In genomic region chr1:39788758-39789570, GRCh38 we compare ENCODE assay signal across 8 cellular contexts. TPM values are rescaled to one million over a fixed set of nuclear protein-coding genes. Genes with fewer than 3 reads are reported as not detected.
DNase-seq lines count a peak whose midpoint lies in the region; ATAC-seq and TF ChIP-seq lines count a peak whose summit lies in the region.

TSS of gene BMP8B (minus strand) at chr1:39788865. CDS start at chr1:39788485, 380 bp downstream.

- no peaks in the 10 kb centered on the region for H3K27me3 ChIP-seq in GM06990 (replicated peaks; ENCODE audit: control insufficient read depth, insufficient read depth, low read length)
- H3K27me3 ChIP-seq in endocrine pancreas (ENCODE audit: control insufficient read depth, insufficient read depth, low read length): no peaks in the 10 kb centered on the region
- no peaks in the 10 kb centered on the region for H3K27me3 ChIP-seq in mucosa of rectum (ENCODE audit: control insufficient read depth in 2 of 2, insufficient read depth in 2 of 2, low read length in 2 of 2)

- no peak for TF ChIP-seq CTCF in GM06990 (IDR thresholded peaks at IDR 0.05; ENCODE audit: insufficient read depth, low read length, poor library complexity, severe bottlenecking)

- DNase-seq in GM06990 (ENCODE audit: extremely low read depth, insufficient read length) (peak; percentile 82), NCI-H345 (lab: John Stamatoyannopoulos, UW) (peak; percentile 79)
- DNase-seq in activated CD4-positive, alpha-beta T cell treated with anti-CD3 and anti-CD28 coated beads, Interleukin-2, amount 10 ng/mL, durations not matched to agents 7 days and 5 days: peak; percentile 28

- H3K4me3 ChIP-seq in GM06990 (replicated peaks; ENCODE audit: low read depth, low read length) (peak within 1 kb of the TSS; percentile 60), endocrine pancreas (ENCODE audit: control insufficient read depth, insufficient read depth, low read length) (no peak within 1 kb of the TSS), mucosa of rectum (ENCODE audit: low read length in 2 of 2) (peak within 1 kb of the TSS; percentile 53 to 66)

- H3K27ac ChIP-seq in mucosa of rectum (ENCODE audit: low read depth in 2 of 2, low read length in 2 of 2): peak within 1 kb of the TSS; percentile 51 to 52

- H3K9ac ChIP-seq in endocrine pancreas (ENCODE audit: control insufficient read depth, insufficient read depth, low read length): peak within 1 kb of the TSS; percentile 26
- peak within 1 kb of the TSS; percentile 41 to 70 for H3K9ac ChIP-seq in mucosa of rectum (ENCODE audit: low read depth in 1 of 2, low read length in 2 of 2)

- POLR2A ChIA-PET in activated CD4-positive, alpha-beta T cell treated with anti-CD3 and anti-CD28 coated beads, Interleukin-2, amount 10 ng/mL, durations not matched to agents 7 days and 5 days (lab: Charles Lee): no interaction called here

- H3K4me3 Mint-ChIP-seq in activated CD4-positive, alpha-beta T cell treated with anti-CD3 and anti-CD28 coated beads, Interleukin-2, amount 10 ng/mL, durations not matched to agents 7 days and 5 days: peak within 1 kb of the TSS; percentile 62
- peak within 1 kb of the TSS; percentile 75 for H3K4me3 Mint-ChIP-seq in stimulated activated naive CD8-positive, alpha-beta T cell treated with anti-CD3 and anti-CD28 coated beads, Interleukin-15, Interleukin-2, amounts not matched to agents 100 ng/mL and 50 ng/mL, for 24 hours

- H3K9me3 ChIP-seq in endocrine pancreas (ENCODE audit: control insufficient read depth, low read length) (no peaks in the 10 kb centered on the region), mucosa of rectum (ENCODE audit: control insufficient read depth in 2 of 2, low read length in 2 of 2) (no peaks in the 10 kb centered on the region)

- H3K9me3 Mint-ChIP-seq in activated CD4-positive, alpha-beta T cell treated with anti-CD3 and anti-CD28 coated beads, Interleukin-2, amount 10 ng/mL, durations not matched to agents 7 days and 5 days: no peaks in the 10 kb centered on the region
- H3K9me3 Mint-ChIP-seq in stimulated activated naive CD8-positive, alpha-beta T cell treated with anti-CD3 and anti-CD28 coated beads, Interleukin-15, Interleukin-2, amounts not matched to agents 100 ng/mL and 50 ng/mL, for 24 hours: no peaks in the 10 kb centered on the region

- peak; percentile 74 for ATAC-seq in HG02798 (IDR thresholded peaks at IDR 0.05; ENCODE audit: poor library complexity, unreplicated experiment)
- no peak for ATAC-seq in GM21528 (IDR thresholded peaks at IDR 0.05; ENCODE audit: low FRiP score, unreplicated experiment)

- peak within 1 kb of the TSS; percentile 42 for H3K27ac Mint-ChIP-seq in activated CD4-positive, alpha-beta T cell treated with anti-CD3 and anti-CD28 coated beads, Interleukin-2, amount 10 ng/mL, durations not matched to agents 7 days and 5 days
- no peak within 1 kb of the TSS for H3K27ac Mint-ChIP-seq in stimulated activated naive CD8-positive, alpha-beta T cell treated with anti-CD3 and anti-CD28 coated beads, Interleukin-15, Interleukin-2, amounts not matched to agents 100 ng/mL and 50 ng/mL, for 24 hours

- H3K4me1 ChIP-seq in endocrine pancreas (ENCODE audit: control insufficient read depth, insufficient read depth, low read length) (no peaks in the 10 kb centered on the region), mucosa of rectum (ENCODE audit: control insufficient read depth in 2 of 2, insufficient read depth in 2 of 2, low read length in 2 of 2) (peaks cover 5% of the 10 kb centered on the region in 2 donors)

- CTCF ChIA-PET in activated CD4-positive, alpha-beta T cell treated with anti-CD3 and anti-CD28 coated beads, Interleukin-2, amount 10 ng/mL, durations not matched to agents 7 days and 5 days (lab: Charles Lee): interaction anchor here (2.1 kb wide), 1 partner anchor 10 kb away, joined by 7 read pairs; no protein-coding TSS in a partner anchor

- no peaks in the 10 kb centered on the region for H3K36me3 Mint-ChIP-seq in activated CD4-positive, alpha-beta T cell treated with anti-CD3 and anti-CD28 coated beads, Interleukin-2, amount 10 ng/mL, durations not matched to agents 7 days and 5 days (ENCODE audit: low read depth)
- no peaks in the 10 kb centered on the region for H3K36me3 Mint-ChIP-seq in stimulated activated naive CD8-positive, alpha-beta T cell treated with anti-CD3 and anti-CD28 coated beads, Interleukin-15, Interleukin-2, amounts not matched to agents 100 ng/mL and 50 ng/mL, for 24 hours (ENCODE audit: low read depth)

- peaks cover 7% of the 10 kb centered on the region for H3K4me1 Mint-ChIP-seq in activated CD4-positive, alpha-beta T cell treated with anti-CD3 and anti-CD28 coated beads, Interleukin-2, amount 10 ng/mL, durations not matched to agents 7 days and 5 days
- H3K4me1 Mint-ChIP-seq in stimulated activated naive CD8-positive, alpha-beta T cell treated with anti-CD3 and anti-CD28 coated beads, Interleukin-15, Interleukin-2, amounts not matched to agents 100 ng/mL and 50 ng/mL, for 24 hours (ENCODE audit: low read depth): peaks cover 12% of the 10 kb centered on the region

- peaks cover 37% of the 10 kb centered on the region for H3K27me3 Mint-ChIP-seq in activated CD4-positive, alpha-beta T cell treated with anti-CD3 and anti-CD28 coated beads, Interleukin-2, amount 10 ng/mL, durations not matched to agents 7 days and 5 days
- peaks cover 20% of the 10 kb centered on the region for H3K27me3 Mint-ChIP-seq in stimulated activated naive CD8-positive, alpha-beta T cell treated with anti-CD3 and anti-CD28 coated beads, Interleukin-15, Interleukin-2, amounts not matched to agents 100 ng/mL and 50 ng/mL, for 24 hours

- H3K36me3 ChIP-seq in GM06990 (ENCODE audit: control insufficient read depth, insufficient read depth, low read length) (no peaks in the 10 kb centered on the region), endocrine pancreas (ENCODE audit: control insufficient read depth, insufficient read depth, low read length) (no peaks in the 10 kb centered on the region), mucosa of rectum (ENCODE audit: control insufficient read depth in 2 of 2, insufficient read depth in 2 of 2, low read length in 2 of 2) (no peaks in the 10 kb centered on the region)

RNA-seq across cellular contexts. Expression of gene BMP8B, which starts in this region (rescaled TPM):
- total RNA-seq in activated CD4-positive, alpha-beta T cell treated with anti-CD3 and anti-CD28 coated beads, Interleukin-2, amount 10 ng/mL, durations not matched to agents 7 days and 5 days: under 1 TPM; 0.12 to 0.17 TPM

Comparison
In these comparisons a context has a peak if more than half of its experiments do, and no peak if none do; other contexts are left out.
1. Peak in DNase-seq in activated CD4-positive, alpha-beta T cell treated with anti-CD3 and anti-CD28 coated beads, Interleukin-2, amount 10 ng/mL, durations not matched to agents 7 days and 5 days; RNA of the gene not detected or under 1 TPM.
2. DNase-seq: peak in every context shown above with its lines; median percentile 82 in GM06990; 79 in NCI-H345; 28 in activated CD4-positive, alpha-beta T cell treated with anti-CD3 and anti-CD28 coated beads, Interleukin-2, amount 10 ng/mL, durations not matched to agents 7 days and 5 days.